Comparison of ENCODE assay signal across 23 cellular contexts in the genomic region with DNA sequence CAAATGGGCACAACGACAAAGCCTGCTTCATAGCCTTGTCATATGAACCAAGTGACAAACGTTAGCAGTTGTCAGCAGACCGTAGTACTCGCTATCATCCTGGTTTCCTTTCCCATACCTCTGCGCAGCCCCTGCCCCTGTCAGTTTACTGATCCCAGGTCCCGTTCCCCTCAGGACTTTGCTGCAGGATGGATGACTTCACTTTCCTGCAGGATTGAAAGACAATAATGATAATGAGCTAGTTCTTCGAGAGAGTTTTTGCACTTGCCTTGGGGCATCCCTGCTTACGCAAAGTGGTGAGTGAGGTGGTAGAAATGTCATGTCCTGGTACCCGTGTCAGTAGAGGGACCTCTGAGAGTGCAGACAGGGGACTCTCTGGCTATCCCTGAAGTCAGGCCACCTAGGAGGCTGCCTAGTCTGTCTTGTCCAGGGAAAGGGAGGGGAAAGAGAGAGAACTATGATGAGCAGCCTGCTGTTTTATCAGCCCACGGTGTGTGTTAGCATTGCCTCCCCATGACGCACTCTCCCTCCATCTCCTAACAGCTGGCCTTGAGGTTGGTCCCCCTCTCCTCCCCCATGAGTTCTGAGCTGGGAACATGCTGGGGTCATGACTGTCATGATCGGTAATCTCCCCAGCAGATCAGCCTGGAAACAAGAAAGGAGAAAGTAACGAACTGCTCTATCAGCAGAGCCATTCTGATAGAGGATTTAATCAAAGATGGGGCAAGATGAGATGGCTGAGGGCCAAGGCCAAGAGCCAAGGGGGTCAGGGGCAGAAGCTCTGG. TPM values are rescaled to one million over a fixed set of nuclear protein-coding genes. Genes with fewer than 3 reads are reported as not detected.
A peak's percentile ranks its signal among the peaks of the same experiment; 100 is the strongest.
DNase-seq lines count a peak whose midpoint lies in the region; ATAC-seq and TF ChIP-seq lines count a peak whose summit lies in the region.
"Had no signal": no experiment of that assay in that cellular context is flagged by ENCODE, and none has a peak within 500 bp of the region (broad histone marks: within the 10 kb centered on the region; RNA-seq: fewer than 3 reads in every experiment).

No MANE protein-coding gene starts in this region.

- H2AFZ ChIP-seq in GM23248 (no peak overlapping the region), trophoblast cell (ENCODE audit: insufficient read depth, low read length, poor library complexity) (no peak overlapping the region)

- H3K9me3 ChIP-seq in GM23248 (ENCODE audit: low read depth) (no peaks in the 10 kb centered on the region), SJCRH30 (replicated peaks) (no peaks in the 10 kb centered on the region), trophoblast cell (ENCODE audit: insufficient read depth, low read depth, low read length) (peaks cover 3% of the 10 kb centered on the region), right cardiac atrium (ENCODE audit: control insufficient read depth, low read length) (no peaks in the 10 kb centered on the region)
- H3K9me3 ChIP-seq: BLaER1 treated with 17β-estradiol and CSF1 and Interleukin-3, amounts not matched to agents 10 nM and 100 nM; esophagus muscularis mucosa; neutrophil; SJSA1 had no signal

- no peaks in the 10 kb centered on the region for H3K27me3 Mint-ChIP-seq in activated naive CD8-positive, alpha-beta T cell treated with anti-CD3 and anti-CD28 coated beads, Interleukin-2, amount 50 U/mL, for 24 hours

- H3K4me3 ChIP-seq in GM23248 (no peak overlapping the region), SJCRH30 (no peak overlapping the region), coronary artery (no peak overlapping the region), trophoblast cell (ENCODE audit: low read depth, low read length) (no peak overlapping the region), right cardiac atrium (ENCODE audit: low read length) (no peak overlapping the region)
- H3K4me3 ChIP-seq: BLaER1 treated with 17β-estradiol and CSF1 and Interleukin-3, amounts not matched to agents 10 nM and 100 nM; esophagus muscularis mucosa; SJSA1 had no signal

- H3K36me3 ChIP-seq in GM23248 (ENCODE audit: low read depth): no peaks in the 10 kb centered on the region
- H3K36me3 ChIP-seq in SJCRH30: no peaks in the 10 kb centered on the region
- no peaks in the 10 kb centered on the region for H3K36me3 ChIP-seq in trophoblast cell (ENCODE audit: control insufficient read depth in 1 of 2, insufficient read depth in 2 of 2, low read length in 2 of 2)
- H3K36me3 ChIP-seq: BLaER1 treated with 17β-estradiol and CSF1 and Interleukin-3, amounts not matched to agents 10 nM and 100 nM; esophagus muscularis mucosa; neutrophil; SJSA1 had no signal

- intact Hi-C loops in right cardiac atrium (cut with DNase I): no loop called here

- H4K91ac ChIP-seq in trophoblast cell (ENCODE audit: low read depth, low read length): no peak overlapping the region

- no peak overlapping the region for H2BK5ac ChIP-seq in trophoblast cell (ENCODE audit: low read depth, low read length, poor library complexity)

- no peaks in the 10 kb centered on the region for H3K9me2 ChIP-seq in GM23248 (ENCODE audit: insufficient read depth)

- H3K4me2 ChIP-seq in GM23248 (ENCODE audit: unreplicated experiment) (no peak overlapping the region), trophoblast cell (ENCODE audit: low read length) (no peak overlapping the region)
- H3K4me2 ChIP-seq: BLaER1 treated with 17β-estradiol and CSF1 and Interleukin-3, amounts not matched to agents 10 nM and 100 nM had no signal

- no peak overlapping the region for H4K12ac ChIP-seq in trophoblast cell (ENCODE audit: low read depth, low read length)

- H3K79me1 ChIP-seq in trophoblast cell (ENCODE audit: low read length): no peaks in the 10 kb centered on the region

- H2AK5ac ChIP-seq in trophoblast cell (ENCODE audit: low read length): no peak overlapping the region

- H3K9ac ChIP-seq in GM23248: no peak overlapping the region
- no peak overlapping the region for H3K9ac ChIP-seq in trophoblast cell (ENCODE audit: low read length)
- H3K9ac ChIP-seq: BLaER1 treated with 17β-estradiol and CSF1 and Interleukin-3, amounts not matched to agents 10 nM and 100 nM had no signal

- no peaks in the 10 kb centered on the region for H4K20me1 ChIP-seq in GM23248 (ENCODE audit: insufficient read depth)

- H3K18ac ChIP-seq in trophoblast cell (ENCODE audit: low read length): no peak overlapping the region

- H3K79me2 ChIP-seq in GM23248 (ENCODE audit: insufficient read depth): no peaks in the 10 kb centered on the region
- no peaks in the 10 kb centered on the region for H3K79me2 ChIP-seq in trophoblast cell (ENCODE audit: control insufficient read depth, insufficient read depth, low read length, poor library complexity)

- H3K4me1 ChIP-seq in GM23248 (ENCODE audit: insufficient read depth) (no peaks in the 10 kb centered on the region), SJCRH30 (peaks cover 12% of the 10 kb centered on the region), trophoblast cell (ENCODE audit: control insufficient read depth in 1 of 2, insufficient read depth in 2 of 2, low read length in 2 of 2) (peaks cover 0 to 1% of the 10 kb centered on the region in 2 experiments), right cardiac atrium (ENCODE audit: control insufficient read depth, insufficient read depth, low read length) (no peaks in the 10 kb centered on the region)
- H3K4me1 ChIP-seq: SJSA1 had no signal

- no peak overlapping the region for H2BK12ac ChIP-seq in trophoblast cell (ENCODE audit: low read length)

- WGBS in GM23248 (ENCODE audit: low coverage in 1 of 2, low lambda C conversion rate in 2 of 2, missing lambda C conversion rate in 2 of 2), 2 experiments: 54 to 57% methylated on average over 13 of the region's 13 CpGs
- WGBS in trophoblast cell (ENCODE audit: extremely low coverage, insufficient coverage, insufficient read length): no CpG with 5 or more reads among the region's 13 CpGs
- 51% methylated on average over 13 of the region's 13 CpGs for WGBS in right cardiac atrium

- no peak overlapping the region for H3K23ac ChIP-seq in trophoblast cell (ENCODE audit: low read length)

- no peak overlapping the region for H3K14ac ChIP-seq in trophoblast cell (ENCODE audit: low read length)

- no peak overlapping the region for H2BK120ac ChIP-seq in trophoblast cell (ENCODE audit: insufficient read depth, low read length, poor library complexity)

- H3F3A ChIP-seq in GM23248 (ENCODE audit: insufficient read depth): no peaks in the 10 kb centered on the region

- no peak overlapping the region for H3K4ac ChIP-seq in trophoblast cell (ENCODE audit: low read depth, low read length)

- H3K27ac ChIP-seq in GM23248 (no peak overlapping the region), SJCRH30 (no peak overlapping the region), coronary artery (no peak overlapping the region), trophoblast cell (ENCODE audit: low read depth, low read length) (no peak overlapping the region), right cardiac atrium (ENCODE audit: low read length) (no peak overlapping the region)
- H3K27ac ChIP-seq: BLaER1 treated with 17β-estradiol and CSF1 and Interleukin-3, amounts not matched to agents 10 nM and 100 nM; esophagus muscularis mucosa; neutrophil; SJSA1 had no signal

- H3K27me3 ChIP-seq in GM23248 (replicated peaks; ENCODE audit: insufficient read depth) (peaks cover 71% of the 10 kb centered on the region), SJCRH30 (peaks cover 7% of the 10 kb centered on the region; the same call in 1 of the 2 replicates), trophoblast cell (ENCODE audit: insufficient read depth, low read length) (no peaks in the 10 kb centered on the region), right cardiac atrium (ENCODE audit: control insufficient read depth, insufficient read depth) (no peaks in the 10 kb centered on the region)

- no peak for TF ChIP-seq CTCF in coronary artery (IDR thresholded peaks at IDR 0.05)

- ATAC-seq in right cardiac atrium (no peak), HG03280 (IDR thresholded peaks at IDR 0.05; ENCODE audit: unreplicated experiment) (no peak)
- no peak for ATAC-seq in activated naive CD8-positive, alpha-beta T cell treated with anti-CD3 and anti-CD28 coated beads, Interleukin-2, amount 50 U/mL, for 24 hours
- ATAC-seq: activated CD4-positive, alpha-beta T cell treated with anti-CD3 and anti-CD28 coated beads for 36 hours; activated CD8-positive, alpha-beta T cell treated with anti-CD3 and anti-CD28 coated beads, Interleukin-2, amount 10 ng/mL, durations not matched to agents 7 days and 5 days had no signal

- H4K8ac ChIP-seq in trophoblast cell (ENCODE audit: low read depth, low read length): no peak overlapping the region

- peaks cover 16% of the 10 kb centered on the region for H3K4me1 Mint-ChIP-seq in activated naive CD8-positive, alpha-beta T cell treated with anti-CD3 and anti-CD28 coated beads, Interleukin-2, amount 50 U/mL, for 24 hours

- no peaks in the 10 kb centered on the region for H3K9me3 Mint-ChIP-seq in activated naive CD8-positive, alpha-beta T cell treated with anti-CD3 and anti-CD28 coated beads, Interleukin-2, amount 50 U/mL, for 24 hours
- H3K9me3 Mint-ChIP-seq: activated naive CD4-positive, alpha-beta T cell treated with anti-CD3 and anti-CD28 coated beads for 36 hours; activated T-cell treated with anti-CD3 and anti-CD28 coated beads, Interleukin-2, amount 50 U/mL, for 24 hours; memory B cell had no signal

- H3K27ac Mint-ChIP-seq in activated naive CD8-positive, alpha-beta T cell treated with anti-CD3 and anti-CD28 coated beads, Interleukin-2, amount 50 U/mL, for 24 hours: no peak overlapping the region
- H3K27ac Mint-ChIP-seq: activated CD4-positive, alpha-beta T cell treated with anti-CD3 and anti-CD28 coated beads for 36 hours; activated CD8-positive, alpha-beta T cell treated with anti-CD3 and anti-CD28 coated beads, Interleukin-2, amount 10 ng/mL, durations not matched to agents 7 days and 5 days; activated naive CD4-positive, alpha-beta T cell treated with anti-CD3 and anti-CD28 coated beads for 36 hours; activated T-cell treated with anti-CD3 and anti-CD28 coated beads, Interleukin-2, amount 50 U/mL, for 24 hours; memory B cell had no signal

- no peaks in the 10 kb centered on the region for H3K36me3 Mint-ChIP-seq in activated naive CD8-positive, alpha-beta T cell treated with anti-CD3 and anti-CD28 coated beads, Interleukin-2, amount 50 U/mL, for 24 hours (ENCODE audit: low read depth)
- H3K36me3 Mint-ChIP-seq: memory B cell had no signal

- in situ Hi-C loops in GM23248 (cut with MboI): no loop called here

- DNase-seq in GM23248 (peak; percentile 24), SJCRH30 (peak; percentile 34 to 57), coronary artery (ENCODE audit: low spot score) (peak; percentile 47), trophoblast cell (peak; percentile 60 to 75), NCI-H1092 treated with DMSO at 0.1 percent for 48 hours (lab: John Stamatoyannopoulos, UW) (no peak), right cardiac atrium (no peak)
- DNase-seq in activated naive CD8-positive, alpha-beta T cell treated with anti-CD3 and anti-CD28 coated beads, Interleukin-2, amount 50 U/mL, for 24 hours: no peak
- DNase-seq: activated CD4-positive, alpha-beta T cell treated with anti-CD3 and anti-CD28 coated beads for 36 hours; activated CD8-positive, alpha-beta T cell treated with anti-CD3 and anti-CD28 coated beads, Interleukin-2, amount 10 ng/mL, durations not matched to agents 7 days and 5 days; activated T-cell treated with anti-CD3 and anti-CD28 coated beads, Interleukin-2, amount 50 U/mL, for 24 hours; COR-L47; DMS53; NCI-H1048; NCI-H2029 treated with DMSO at 0.1 percent for 48 hours; NCI-H69; small intestine had no signal

- H3K4me3 Mint-ChIP-seq in activated naive CD8-positive, alpha-beta T cell treated with anti-CD3 and anti-CD28 coated beads, Interleukin-2, amount 50 U/mL, for 24 hours: no peak overlapping the region
- H3K4me3 Mint-ChIP-seq: activated CD4-positive, alpha-beta T cell treated with anti-CD3 and anti-CD28 coated beads for 36 hours; activated CD8-positive, alpha-beta T cell treated with anti-CD3 and anti-CD28 coated beads, Interleukin-2, amount 10 ng/mL, durations not matched to agents 7 days and 5 days; activated naive CD4-positive, alpha-beta T cell treated with anti-CD3 and anti-CD28 coated beads for 36 hours; activated T-cell treated with anti-CD3 and anti-CD28 coated beads, Interleukin-2, amount 50 U/mL, for 24 hours; memory B cell had no signal

RNA-seq across cellular contexts. Expression of gene ELK4, which starts 53.7 kb away (rescaled TPM):
- total RNA-seq in GM23248 (2014; rRNA removed; shearing (Covaris generic)): 15.2 and 16.4 TPM in 2 replicates
- 4.4 and 5.1 TPM in 2 replicates for polyA plus RNA-seq in GM23248 (2016; fragmentation: Nextera tagmentation; extraction: Ambion mirVana)
- total RNA-seq in SJCRH30 (2014; rRNA removed; shearing (Covaris generic)): 26.3 and 32.4 TPM in 2 replicates
- 8.0 and 8.1 TPM in 2 replicates for polyA plus RNA-seq in trophoblast cell (2013)
- 10 to 100 TPM; 39.7 to 45.0 (median 43.2) TPM for total RNA-seq in right cardiac atrium
- 6.3 TPM for polyA plus RNA-seq in right cardiac atrium

Comparison
In these comparisons a context has a peak if more than half of its experiments do, and no peak if none do; other contexts are left out.
1. DNase-seq: peak in GM23248 (single experiment), SJCRH30 (2 of 2), coronary artery (single experiment) and trophoblast cell (2 of 2); none in NCI-H1092 treated with DMSO at 0.1 percent for 48 hours (single experiment), right cardiac atrium (0 of 3) and activated naive CD8-positive, alpha-beta T cell treated with anti-CD3 and anti-CD28 coated beads, Interleukin-2, amount 50 U/mL, for 24 hours (single experiment).